24 cellular contexts compared by ENCODE assay signal in the genomic region with DNA sequence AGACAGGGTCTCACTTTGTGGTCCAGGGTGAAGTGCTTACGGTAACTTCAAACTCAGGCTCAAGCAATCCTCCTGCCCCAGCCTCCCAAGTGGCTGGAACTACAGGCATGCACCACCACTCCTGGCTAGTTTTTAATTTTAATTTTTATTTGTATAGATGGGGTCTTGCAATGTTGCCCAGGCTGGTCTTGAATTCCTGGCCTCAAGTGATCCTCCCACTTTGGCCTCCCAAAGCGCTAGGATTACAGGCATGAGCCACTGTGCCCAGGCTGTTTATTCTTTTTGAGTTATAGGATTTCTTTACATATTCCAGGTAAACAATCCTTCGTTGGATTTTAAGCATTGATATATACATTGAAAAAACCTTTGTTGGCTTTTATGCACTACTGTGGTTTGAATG. TPM values are rescaled to one million over a fixed set of nuclear protein-coding genes. Genes with fewer than 3 reads are reported as not detected.
DNase-seq lines count a peak whose midpoint lies in the region; ATAC-seq and TF ChIP-seq lines count a peak whose summit lies in the region.
"Had no signal": no experiment of that assay in that cellular context is flagged by ENCODE, and none has a peak within 500 bp of the region (broad histone marks: within the 10 kb centered on the region; RNA-seq: fewer than 3 reads in every experiment).

No MANE protein-coding gene starts in this region.

- peaks cover 11% of the 10 kb centered on the region for H3K4me1 Mint-ChIP-seq in WTC11
- no peaks in the 10 kb centered on the region for H3K4me1 Mint-ChIP-seq in stimulated activated naive CD8-positive, alpha-beta T cell treated with anti-CD3 and anti-CD28 coated beads, Interleukin-15, amount 100 ng/mL, for 72 hours
- H3K4me1 Mint-ChIP-seq: CD4-positive, alpha-beta memory T cell; CD4-positive, CD25-positive, alpha-beta regulatory T cell; CD8-positive, alpha-beta memory T cell had no signal

- no CpG with 5 or more reads among the region's 3 CpGs for WGBS in mesendoderm (ENCODE audit: extremely low coverage, insufficient coverage, low lambda C conversion rate)

- peak overlapping the region; percentile 28 for H2BK120ac ChIP-seq in mesendoderm (ENCODE audit: low read depth, low read length)

- H3K4me3 ChIP-seq in HEK293 (ENCODE audit: low read depth, low read length): no peak overlapping the region
- no peak overlapping the region for H3K4me3 ChIP-seq in mesendoderm (ENCODE audit: low read length)
- H3K4me3 ChIP-seq: BLaER1 had no signal

- H3K27ac Mint-ChIP-seq in WTC11: no peak overlapping the region
- H3K27ac Mint-ChIP-seq in stimulated activated naive CD8-positive, alpha-beta T cell treated with anti-CD3 and anti-CD28 coated beads, Interleukin-15, amount 100 ng/mL, for 72 hours: no peak overlapping the region
- H3K27ac Mint-ChIP-seq: CD14-positive monocyte; CD4-positive, CD25-positive, alpha-beta regulatory T cell; CD8-positive, alpha-beta memory T cell had no signal

- no peaks in the 10 kb centered on the region for H3K36me3 Mint-ChIP-seq in WTC11
- H3K36me3 Mint-ChIP-seq: CD4-positive, alpha-beta memory T cell; CD4-positive, CD25-positive, alpha-beta regulatory T cell; CD8-positive, alpha-beta memory T cell had no signal

- no peak for TF ChIP-seq CTCF in HEK293 (tag by site-specific recombination; IDR thresholded peaks at IDR 0.05)
- no peak for TF ChIP-seq CTCF in WTC11 (IDR thresholded peaks at IDR 0.05)

- H3K4me2 ChIP-seq in mesendoderm (ENCODE audit: low read length): no peak overlapping the region
- H3K4me2 ChIP-seq: BLaER1 had no signal

- no peak overlapping the region for H3K4ac ChIP-seq in mesendoderm (ENCODE audit: low read depth, low read length)

- H3K18ac ChIP-seq in mesendoderm (ENCODE audit: low read length): no peak overlapping the region

- H4K8ac ChIP-seq in mesendoderm (ENCODE audit: low read depth, low read length): no peak overlapping the region

- no peaks in the 10 kb centered on the region for H3K9me3 Mint-ChIP-seq in WTC11
- H3K9me3 Mint-ChIP-seq in stimulated activated naive CD8-positive, alpha-beta T cell treated with anti-CD3 and anti-CD28 coated beads, Interleukin-15, amount 100 ng/mL, for 72 hours: no peaks in the 10 kb centered on the region
- H3K9me3 Mint-ChIP-seq: CD4-positive, alpha-beta memory T cell; CD4-positive, CD25-positive, alpha-beta regulatory T cell; CD8-positive, alpha-beta memory T cell had no signal

- H3K79me2 ChIP-seq in mesendoderm (ENCODE audit: control insufficient read depth, insufficient read depth, low read length): no peaks in the 10 kb centered on the region

- ATAC-seq in WTC11: no peak
- ATAC-seq in stimulated activated naive CD8-positive, alpha-beta T cell treated with anti-CD3 and anti-CD28 coated beads, Interleukin-15, amount 100 ng/mL, for 72 hours: no peak

- no peak overlapping the region for H3K56ac ChIP-seq in mesendoderm (ENCODE audit: low read length)

- H3K27me3 ChIP-seq in mesendoderm (ENCODE audit: insufficient read depth, low read length, poor library complexity): no peaks in the 10 kb centered on the region

- no peak overlapping the region for H4K5ac ChIP-seq in mesendoderm (ENCODE audit: low read length)

- H3K9ac ChIP-seq in mesendoderm (ENCODE audit: low read length): no peak overlapping the region
- H3K9ac ChIP-seq: BLaER1 had no signal

- H3K9me3 ChIP-seq in HEK293 (ENCODE audit: control insufficient read depth, insufficient read depth, low read depth, low read length): no peaks in the 10 kb centered on the region
- H3K9me3 ChIP-seq: BE2C had no signal

- H3K27ac ChIP-seq in HEK293 (ENCODE audit: extremely low read depth, low read depth, low read length): no peak overlapping the region
- no peak overlapping the region for H3K27ac ChIP-seq in mesendoderm (ENCODE audit: low read depth, low read length)
- H3K27ac ChIP-seq: BLaER1 had no signal

- no peak overlapping the region for H3K4me3 Mint-ChIP-seq in WTC11
- no peak overlapping the region for H3K4me3 Mint-ChIP-seq in stimulated activated naive CD8-positive, alpha-beta T cell treated with anti-CD3 and anti-CD28 coated beads, Interleukin-15, amount 100 ng/mL, for 72 hours
- H3K4me3 Mint-ChIP-seq: CD14-positive monocyte; CD4-positive, alpha-beta memory T cell; CD4-positive, CD25-positive, alpha-beta regulatory T cell; CD8-positive, alpha-beta memory T cell had no signal

- no peak overlapping the region for H2BK5ac ChIP-seq in mesendoderm (ENCODE audit: low read length)

- no peaks in the 10 kb centered on the region for H3K36me3 ChIP-seq in HEK293 (ENCODE audit: control insufficient read depth in 2 of 2, insufficient read depth in 1 of 2, low read length in 2 of 2)
- H3K36me3 ChIP-seq in mesendoderm (ENCODE audit: control insufficient read depth, insufficient read depth, low read length): no peaks in the 10 kb centered on the region
- H3K36me3 ChIP-seq: BE2C, BLaER1 had no signal

- H3K23ac ChIP-seq in mesendoderm (ENCODE audit: low read length): no peak overlapping the region

- POLR2A ChIA-PET in HEK293 (lab: Yijun Ruan, JAX): no interaction called here
- POLR2A ChIA-PET in WTC11 (lab: Charles Lee): no interaction called here

- no peak overlapping the region for H2BK15ac ChIP-seq in mesendoderm (replicated peaks; ENCODE audit: low read depth)

- no peak for DNase-seq in WTC11 (ENCODE audit: low spot score)
- DNase-seq in mesendoderm: no peak
- no peak for DNase-seq in stimulated activated naive CD8-positive, alpha-beta T cell treated with anti-CD3 and anti-CD28 coated beads, Interleukin-15, amount 100 ng/mL, for 72 hours
- DNase-seq in iPS-NIHi7 (ENCODE audit: extremely low spot score): no peak
- no peak for DNase-seq in stimulated activated CD4-positive, alpha-beta T cell treated with anti-CD3 and anti-CD28 coated beads, Interleukin-1b, Interleukin-23, amount 100 ng/mL, for 48 hours
- DNase-seq: 8988T; ACHN; BE2C; C1 segment of cervical spinal cord; CD4-positive, alpha-beta memory T cell; CD4-positive, CD25-positive, alpha-beta regulatory T cell; CD8-positive, alpha-beta memory T cell; COR-L47; DMS 273 treated with DMSO at 0.1 percent for 48 hours; DMS153; DMS53; DMS79; DND-41; EL; GDM1 had no signal

- no peaks in the 10 kb centered on the region for H3K79me1 ChIP-seq in mesendoderm (ENCODE audit: low read length)

- H2AK5ac ChIP-seq in mesendoderm (ENCODE audit: low read length): no peak overlapping the region

- CTCF ChIA-PET in HEK293 (lab: Yijun Ruan, JAX) (interaction anchor here (0.7 kb wide), 1 partner anchor 62 kb away, joined by 3 read pairs; no protein-coding TSS in a partner anchor), WTC11 (lab: Charles Lee) (no interaction called here)

- no peaks in the 10 kb centered on the region for H3K4me1 ChIP-seq in HEK293 (ENCODE audit: control insufficient read depth, insufficient read depth, low read length)
- H3K4me1 ChIP-seq in mesendoderm (ENCODE audit: control insufficient read depth, low read depth, low read length): no peaks in the 10 kb centered on the region
- H3K4me1 ChIP-seq: BE2C had no signal

- H3K27me3 Mint-ChIP-seq in WTC11 (ENCODE audit: low read depth): no peaks in the 10 kb centered on the region
- H3K27me3 Mint-ChIP-seq in stimulated activated naive CD8-positive, alpha-beta T cell treated with anti-CD3 and anti-CD28 coated beads, Interleukin-15, amount 100 ng/mL, for 72 hours: peaks cover 45% of the 10 kb centered on the region

TF ChIP-seq in HEK293, 187 proteins besides CTCF, POLR2A, EP300 and RAD21:
- no peak for TF ChIP-seq ZNF280C (tag by site-specific recombination; IDR thresholded peaks at IDR 0.05)
- peak; percentile 67 for TF ChIP-seq ZNF121 (tag by site-specific recombination; IDR thresholded peaks at IDR 0.05)
- TF ChIP-seq ZNF76 (tag by site-specific recombination; IDR thresholded peaks at IDR 0.05; ENCODE audit: borderline replicate concordance, low read depth): no peak

TF ChIP-seq in WTC11, 78 proteins besides CTCF, POLR2A, EP300 and RAD21:
- TF ChIP-seq TCF7 (CRISPR knock-in tag; IDR thresholded peaks at IDR 0.05; ENCODE audit: low read depth): no peak
- 0 out of 2 replicates have a peak, but pooled peaks have one; percentile 15 for TF ChIP-seq ZNF121 (CRISPR knock-in tag; IDR thresholded peaks at IDR 0.05)
TF ChIP-seq in WTC11: peak in this region for 1.

RNA-seq across cellular contexts. Expression of gene SOCS2, which starts 26.7 kb away (rescaled TPM):
- 31.7 to 44.4 TPM (median 32.9 TPM) in 3 replicates for total RNA-seq in WTC11 (2021)
- 41.4 TPM for polyA plus RNA-seq in mesendoderm (2013, experiment 1 of 2)
- polyA plus RNA-seq in mesendoderm (2013, experiment 2 of 2): 39.4 TPM
- total RNA-seq: G401 had no signal

Comparison
In these comparisons a context has a peak if more than half of its experiments do, and no peak if none do; other contexts are left out.
1. Of the 8 proteins assayed by ChIP-seq in both HEK293 and WTC11: peak only in HEK293: none; only in WTC11: none; in both: ZNF121; in neither: 7.